1 cellular context compared by ENCODE assay signal in genomic region chr11:68053981-68054812, GRCh38.
TF ChIP-seq lines count a peak whose summit lies in the region.

No MANE protein-coding gene starts in this region.

TF ChIP-seq in H1, 55 proteins besides CTCF, POLR2A, EP300 and RAD21:
- TF ChIP-seq GABPA (IDR thresholded peaks at IDR 0.05; ENCODE audit: borderline replicate concordance, insufficient read depth, low read length) (no peak), PHF8 (conservative IDR thresholded peaks at IDR 0.05; ENCODE audit: low read depth, low read length) (no peak), KDM4A (IDR thresholded peaks at IDR 0.05; ENCODE audit: low read depth, low read length, severe bottlenecking) (no peak), BACH1 (IDR thresholded peaks at IDR 0.05; ENCODE audit: low read length) (no peak), POLR2AphosphoS5 (IDR thresholded peaks at IDR 0.05; ENCODE audit: low read depth, low read length) (peak; percentile 67; the same call in 1 of the 2 replicates), SAP30 (IDR thresholded peaks at IDR 0.05; ENCODE audit: insufficient read depth, insufficient replicate concordance, low read length) (no peak), GTF2F1 (IDR thresholded peaks at IDR 0.05; ENCODE audit: borderline replicate concordance, low read depth, low read length) (no peak)
